ENCODE assay signal across 1 cellular context in the genomic region with DNA sequence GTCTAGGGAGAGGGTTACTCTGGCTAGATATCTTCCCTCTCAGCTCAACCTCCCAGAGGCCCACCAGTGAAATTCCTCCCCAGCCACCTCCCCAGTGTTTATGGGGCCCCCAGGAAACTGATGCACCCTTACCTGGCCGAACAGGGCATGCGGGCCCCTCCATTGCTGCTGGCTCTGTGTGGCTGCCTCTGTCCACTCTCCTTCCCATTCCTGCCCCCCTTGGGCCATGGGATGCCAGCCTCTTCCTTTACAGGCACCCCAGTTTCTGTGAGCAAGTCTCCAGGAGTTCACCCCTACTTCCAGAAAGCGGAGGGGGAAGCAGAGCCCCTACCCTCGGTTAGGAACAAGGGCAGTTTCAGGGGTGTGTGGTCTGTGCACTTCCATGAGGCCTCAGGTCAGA.
TF ChIP-seq lines count a peak whose summit lies in the region.

No MANE protein-coding gene starts in this region.

TF ChIP-seq in H1, 55 proteins besides CTCF, POLR2A, EP300 and RAD21:
- TF ChIP-seq HDAC2 (IDR thresholded peaks at IDR 0.05; ENCODE audit: borderline replicate concordance in 1 of 2, low read depth in 2 of 2, low read length in 2 of 2) (no peak), RBBP5 (IDR thresholded peaks at IDR 0.05; ENCODE audit: borderline replicate concordance, low read depth, low read length) (no peak), BACH1 (IDR thresholded peaks at IDR 0.05; ENCODE audit: low read length) (no peak), JUND (IDR thresholded peaks at IDR 0.05; ENCODE audit: low read length) (no peak), SP4 (IDR thresholded peaks at IDR 0.05; ENCODE audit: low read length) (no peak), RFX5 (IDR thresholded peaks at IDR 0.05; ENCODE audit: borderline replicate concordance, low read depth, low read length) (no peak), SP1 (IDR thresholded peaks at IDR 0.05; ENCODE audit: low read depth, low read length) (no peak), TEAD4 (IDR thresholded peaks at IDR 0.05; ENCODE audit: low read depth, low read length) (no peak), FOSL1 (IDR thresholded peaks at IDR 0.05; ENCODE audit: insufficient read depth, low read depth, low read length) (no peak), EGR1 (IDR thresholded peaks at IDR 0.05; ENCODE audit: borderline replicate concordance, low read depth, low read length) (no peak), GTF2F1 (IDR thresholded peaks at IDR 0.05; ENCODE audit: borderline replicate concordance, low read depth, low read length) (no peak), KDM1A (IDR thresholded peaks at IDR 0.05; ENCODE audit: borderline replicate concordance, low read length) (no peak), ASH2L (IDR thresholded peaks at IDR 0.05; ENCODE audit: low read length) (no peak), GABPA (IDR thresholded peaks at IDR 0.05; ENCODE audit: borderline replicate concordance, insufficient read depth, low read length) (no peak), POLR2AphosphoS5 (IDR thresholded peaks at IDR 0.05; ENCODE audit: low read depth, low read length) (no peak), TBP (IDR thresholded peaks at IDR 0.05; ENCODE audit: low read depth, low read length) (no peak), ATF3 (IDR thresholded peaks at IDR 0.05; ENCODE audit: insufficient read depth, low read depth, low read length) (no peak), EZH2 (IDR thresholded peaks at IDR 0.05; ENCODE audit: low read depth, low read length, severe bottlenecking) (no peak), USF2 (IDR thresholded peaks at IDR 0.05; ENCODE audit: low read length) (no peak), PHF8 (conservative IDR thresholded peaks at IDR 0.05; ENCODE audit: low read depth, low read length) (no peak)
